In genomic region chr18:76566987-76567386, GRCh38 we compare ENCODE assay signal across 19 cellular contexts.
DNase-seq lines count a peak whose midpoint lies in the region; ATAC-seq, FAIRE-seq and TF ChIP-seq lines count a peak whose summit lies in the region.
"Had no signal": no experiment of that assay in that cellular context is flagged by ENCODE, and none has a peak within 500 bp of the region (broad histone marks: within the 10 kb centered on the region; RNA-seq: fewer than 3 reads in every experiment).

No MANE protein-coding gene starts in this region.

- H3K27ac ChIP-seq in HL-60 (replicated peaks) (peak overlapping the region; percentile 68), H1 (ENCODE audit: low read depth, low read length) (no peak overlapping the region), neuronal stem cell (replicated peaks; ENCODE audit: low read length) (no peak overlapping the region)

- no peak overlapping the region for H2AK5ac ChIP-seq in H1 (ENCODE audit: low read depth, low read length)
- H2AK5ac ChIP-seq in neuronal stem cell (ENCODE audit: low read depth, low read length): peak overlapping the region; percentile 27

- H3K14ac ChIP-seq in H1 (ENCODE audit: insufficient read length) (no peak overlapping the region), neuronal stem cell (ENCODE audit: low read length) (no peak overlapping the region)

- H2BK12ac ChIP-seq in H1 (ENCODE audit: low read depth, low read length) (0 out of 2 replicates have a peak overlapping the region, but pooled peaks have one; percentile 17), neuronal stem cell (ENCODE audit: low read length) (no peak overlapping the region)

- H4K8ac ChIP-seq in H1 (ENCODE audit: extremely low read depth, insufficient read depth, low read length) (no peak overlapping the region), neuronal stem cell (ENCODE audit: low read depth, low read length) (no peak overlapping the region)

- H3K27ac Mint-ChIP-seq in CD14-positive monocyte: peak overlapping the region; percentile 93 to 99 (median 95)
- no peak overlapping the region for H3K27ac Mint-ChIP-seq in T-helper 2 cell treated with Interferon-gamma antibody and Interleukin-4, amounts not matched to agents 5 μg/mL and 100 μg/mL, for 36 hours

- intact Hi-C loops in CD14-positive monocyte (cut with micrococcal nuclease): loop anchor here (5.0 to 10.0 kb wide), 2 partner anchors 70 to 72 kb away; partner anchors contain the start of gene ZNF516 (in 2 of the 2)

- H2BK20ac ChIP-seq in H1 (ENCODE audit: low read length): no peak overlapping the region

- H4K91ac ChIP-seq in H1 (replicated peaks; ENCODE audit: insufficient read length, low read length) (no peak overlapping the region), neuronal stem cell (ENCODE audit: low read depth, low read length, poor library complexity) (no peak overlapping the region)

- WGBS in H1 (ENCODE audit: extremely low coverage in 1 of 2, insufficient coverage in 1 of 2, insufficient read length in 1 of 2, insufficient replicate concordance in 2 of 2, low coverage in 1 of 2, low lambda C conversion rate in 2 of 2, missing lambda C conversion rate in 1 of 2), 2 experiments: 85% methylated on average over 5 of the region's 5 CpGs; no CpG with 5 or more reads in 1 of the 2 experiments
- no CpG with 5 or more reads among the region's 5 CpGs for WGBS in neuronal stem cell (ENCODE audit: extremely low coverage in 2 of 2, insufficient read length in 2 of 2, insufficient replicate concordance in 1 of 2), 2 donors

- H3K4me3 Mint-ChIP-seq in CD14-positive monocyte: peak overlapping the region in 1 of 2 donors; percentile 49
- no peak overlapping the region for H3K4me3 Mint-ChIP-seq in T-helper 2 cell treated with Interferon-gamma antibody and Interleukin-4, amounts not matched to agents 5 μg/mL and 100 μg/mL, for 36 hours

- H3K4me1 ChIP-seq in H1 (replicated peaks in 1 of 4; ENCODE audit: control insufficient read depth in 3 of 4, insufficient read depth in 4 of 4, low read length in 3 of 4) (peaks cover 0 to 5% (median 3%) of the 10 kb centered on the region in 4 experiments; a peak in 4 of 7 replicates), neuronal stem cell (ENCODE audit: control insufficient read depth in 2 of 2, insufficient read depth in 1 of 2, low read depth in 1 of 2, low read length in 2 of 2) (peaks cover 2 to 5% of the 10 kb centered on the region in 2 donors)

- TF ChIP-seq RAD21 in H1 (IDR thresholded peaks at IDR 0.05 in 1 of 2, conservative IDR thresholded peaks at IDR 0.05 in 1 of 2; ENCODE audit: low read depth in 2 of 2, low read length in 2 of 2): no peak

- FAIRE-seq in H1 (lab: Jason Lieb, UNC): no peak
- FAIRE-seq: H54 had no signal

- TF ChIP-seq CTCF in CD14-positive monocyte (IDR thresholded peaks at IDR 0.05): no peak
- no peak for TF ChIP-seq CTCF in HL-60 (IDR thresholded peaks at IDR 0.05; ENCODE audit: insufficient read depth, low read length)
- no peak for TF ChIP-seq CTCF in H1 (IDR thresholded peaks at IDR 0.05; ENCODE audit: control extremely low read depth in 1 of 3, insufficient read depth in 1 of 3, low read depth in 1 of 3, low read length in 3 of 3)

- peaks cover 0 to 3% (median 0%) of the 10 kb centered on the region in 3 donors for H3K27me3 Mint-ChIP-seq in CD14-positive monocyte (ENCODE audit: low read depth in 3 of 3)
- H3K27me3 Mint-ChIP-seq in T-helper 2 cell treated with Interferon-gamma antibody and Interleukin-4, amounts not matched to agents 5 μg/mL and 100 μg/mL, for 36 hours (ENCODE audit: low read depth): peaks cover 16% of the 10 kb centered on the region

- H3K4ac ChIP-seq in H1 (replicated peaks; ENCODE audit: insufficient read length, low read depth, low read length): no peak overlapping the region
- H3K4ac ChIP-seq in neuronal stem cell (ENCODE audit: low read length): no peak overlapping the region

- CTCF ChIA-PET in H1 (lab: Charles Lee; ENCODE audit: partially characterized antibody): interaction anchor here (0.7 kb wide), 1 partner anchor 348 kb away, joined by 3 read pairs; no protein-coding TSS in a partner anchor

- no peaks in the 10 kb centered on the region for H3K79me2 ChIP-seq in H1 (ENCODE audit: control insufficient read depth in 1 of 2, insufficient read depth in 2 of 2, low read length in 2 of 2)

- H3K4me3 ChIP-seq in HL-60 (replicated peaks; ENCODE audit: insufficient read depth, low read length) (no peak overlapping the region), H1 (ENCODE audit: extremely low read depth in 1 of 4, insufficient read depth in 2 of 4, low read depth in 3 of 4, low read length in 4 of 4) (no peak overlapping the region), neuronal stem cell (ENCODE audit: low read length in 2 of 2) (no peak overlapping the region)
- H3K4me3 ChIP-seq: MG63, SK-N-MC had no signal

- H2BK15ac ChIP-seq in H1 (ENCODE audit: low read length) (no peak overlapping the region), neuronal stem cell (ENCODE audit: low read length) (no peak overlapping the region)

- H4K5ac ChIP-seq in H1 (ENCODE audit: insufficient read length, low read depth, low read length): no peak overlapping the region

- no peaks in the 10 kb centered on the region for H4K20me1 ChIP-seq in H1 (replicated peaks in 1 of 2; ENCODE audit: control insufficient read depth in 1 of 2, insufficient read depth in 2 of 2, low read length in 2 of 2)

- H3K27me3 ChIP-seq in HL-60 (ENCODE audit: insufficient read depth, poor library complexity, severe bottlenecking) (no peaks in the 10 kb centered on the region), H1 (replicated peaks in 1 of 4; ENCODE audit: control insufficient read depth in 3 of 4, extremely low read depth in 1 of 4, insufficient read depth in 3 of 4, low read length in 3 of 4) (no peaks in the 10 kb centered on the region), neuronal stem cell (ENCODE audit: control insufficient read depth in 3 of 3, insufficient read depth in 3 of 3, low read depth in 1 of 3, low read length in 3 of 3) (no peaks in the 10 kb centered on the region)
- H3K27me3 ChIP-seq: MG63 had no signal

- no peak overlapping the region for H3K56ac ChIP-seq in H1 (replicated peaks; ENCODE audit: insufficient read length, low read depth, low read length)

- no peaks in the 10 kb centered on the region for H3K36me3 ChIP-seq in H1 (ENCODE audit: control insufficient read depth in 2 of 4, insufficient read depth in 4 of 4, low read length in 3 of 4)
- no peaks in the 10 kb centered on the region for H3K36me3 ChIP-seq in neuronal stem cell (replicated peaks in 1 of 2; ENCODE audit: control insufficient read depth in 2 of 2, insufficient read depth in 2 of 2, low read length in 2 of 2)
- H3K36me3 ChIP-seq: MG63 had no signal

- H2BK5ac ChIP-seq in H1 (ENCODE audit: low read depth, low read length) (no peak overlapping the region), neuronal stem cell (ENCODE audit: low read length) (no peak overlapping the region)

- H3K79me1 ChIP-seq in H1 (ENCODE audit: low read depth, low read length) (no peaks in the 10 kb centered on the region), neuronal stem cell (ENCODE audit: low read depth, low read length) (no peaks in the 10 kb centered on the region)

- H3K18ac ChIP-seq in H1 (ENCODE audit: extremely low read depth, low read length) (no peak overlapping the region), neuronal stem cell (ENCODE audit: low read length) (no peak overlapping the region)

- peaks cover 0 to 2% (median 0%) of the 10 kb centered on the region in 7 donors for H3K9me3 Mint-ChIP-seq in CD14-positive monocyte
- H3K9me3 Mint-ChIP-seq in T-helper 2 cell treated with Interferon-gamma antibody and Interleukin-4, amounts not matched to agents 5 μg/mL and 100 μg/mL, for 36 hours: no peaks in the 10 kb centered on the region

- H3K36me3 Mint-ChIP-seq in CD14-positive monocyte: peaks cover 2 to 10% of the 10 kb centered on the region in 2 donors
- H3K36me3 Mint-ChIP-seq in T-helper 2 cell treated with Interferon-gamma antibody and Interleukin-4, amounts not matched to agents 5 μg/mL and 100 μg/mL, for 36 hours (ENCODE audit: low read depth): no peaks in the 10 kb centered on the region

- POLR2A ChIA-PET in H1 (lab: Charles Lee; ENCODE audit: partially characterized antibody): interaction anchor here (0.6 kb wide), 1 partner anchor 187 kb away, joined by 3 read pairs; no protein-coding TSS in a partner anchor

- no peak for ATAC-seq in GM18502 (IDR thresholded peaks at IDR 0.05; ENCODE audit: poor library complexity, unreplicated experiment)

- no peak overlapping the region for H3K23ac ChIP-seq in H1 (ENCODE audit: insufficient read length)
- H3K23ac ChIP-seq in neuronal stem cell (ENCODE audit: low read depth, low read length, poor library complexity): no peak overlapping the region

- H3K4me2 ChIP-seq in H1 (ENCODE audit: insufficient read depth in 1 of 2, low read depth in 2 of 2, low read length in 2 of 2): no peak overlapping the region
- no peak overlapping the region for H3K4me2 ChIP-seq in neuronal stem cell (ENCODE audit: insufficient read depth, low read length, poor library complexity, severe bottlenecking)

- H3K9me3 ChIP-seq in H1 (ENCODE audit: insufficient read depth in 2 of 2, low read depth in 1 of 2, low read length in 1 of 2) (no peaks in the 10 kb centered on the region), neuronal stem cell (replicated peaks in 1 of 2; ENCODE audit: control insufficient read depth in 2 of 2, insufficient read depth in 1 of 2, low read depth in 1 of 2, low read length in 2 of 2) (peaks cover 0 to 3% of the 10 kb centered on the region in 2 donors)
- H3K9me3 ChIP-seq: MG63 had no signal

- peaks cover 87% of the 10 kb centered on the region for H3K4me1 Mint-ChIP-seq in CD14-positive monocyte
- no peaks in the 10 kb centered on the region for H3K4me1 Mint-ChIP-seq in T-helper 2 cell treated with Interferon-gamma antibody and Interleukin-4, amounts not matched to agents 5 μg/mL and 100 μg/mL, for 36 hours (ENCODE audit: low read depth)

- TF ChIP-seq POLR2A in H1 (IDR thresholded peaks at IDR 0.05; ENCODE audit: control extremely low read depth in 1 of 2, low read depth in 2 of 2, low read length in 2 of 2): no peak

- H2AFZ ChIP-seq in H1 (ENCODE audit: low read length) (no peak overlapping the region), neuronal stem cell (ENCODE audit: low read length) (no peak overlapping the region)

- no peaks in the 10 kb centered on the region for H3K23me2 ChIP-seq in H1 (ENCODE audit: low read depth, low read length)

- no peak for TF ChIP-seq EP300 in H1 (IDR thresholded peaks at IDR 0.05; ENCODE audit: borderline replicate concordance in 1 of 2, low read depth in 2 of 2, low read length in 2 of 2)

- DNase-seq in CD14-positive monocyte (ENCODE audit: low spot score) (no peak), HL-60 (ENCODE audit: low read depth in 1 of 2, low spot score in 1 of 2) (no peak), H1 (ENCODE audit: low read depth in 1 of 2, low spot score in 2 of 2) (no peak), neuronal stem cell (ENCODE audit: low spot score) (no peak), HUDEP-2 (lab: John Stamatoyannopoulos, UW; ENCODE audit: unreplicated experiment in 76 of 76) (no peak)
- DNase-seq in activated CD4-positive, alpha-beta T cell treated with anti-CD3 and anti-CD28 coated beads, Interleukin-2, amount 50 U/mL, for 1 hour: no peak
- no peak for DNase-seq in T-helper 2 cell treated with Interferon-gamma antibody and Interleukin-4, amounts not matched to agents 5 μg/mL and 100 μg/mL, for 36 hours (ENCODE audit: low spot score)
- DNase-seq: DMS79, Kasumi-1, MG63, NCI-H1417, NCI-H1694 treated with DMSO at 0.1 percent for 48 hours, NCI-H2081 treated with DMSO at 0.1 percent for 48 hours, NCI-H2171 treated with DMSO at 0.1 percent for 48 hours, NCI-H524 treated with DMSO at 0.1 percent for 48 hours, SHP77 had no signal

- no peak overlapping the region for H3K9ac ChIP-seq in H1 (replicated peaks in 1 of 4; ENCODE audit: extremely low read depth in 1 of 4, low read depth in 3 of 4, low read length in 3 of 4)
- no peak overlapping the region for H3K9ac ChIP-seq in neuronal stem cell (ENCODE audit: low read depth, low read length, poor library complexity)

- no peak overlapping the region for H2BK120ac ChIP-seq in H1 (replicated peaks; ENCODE audit: low read depth, low read length)
- no peak overlapping the region for H2BK120ac ChIP-seq in neuronal stem cell (ENCODE audit: low read depth, low read length)
